In the genomic region with DNA sequence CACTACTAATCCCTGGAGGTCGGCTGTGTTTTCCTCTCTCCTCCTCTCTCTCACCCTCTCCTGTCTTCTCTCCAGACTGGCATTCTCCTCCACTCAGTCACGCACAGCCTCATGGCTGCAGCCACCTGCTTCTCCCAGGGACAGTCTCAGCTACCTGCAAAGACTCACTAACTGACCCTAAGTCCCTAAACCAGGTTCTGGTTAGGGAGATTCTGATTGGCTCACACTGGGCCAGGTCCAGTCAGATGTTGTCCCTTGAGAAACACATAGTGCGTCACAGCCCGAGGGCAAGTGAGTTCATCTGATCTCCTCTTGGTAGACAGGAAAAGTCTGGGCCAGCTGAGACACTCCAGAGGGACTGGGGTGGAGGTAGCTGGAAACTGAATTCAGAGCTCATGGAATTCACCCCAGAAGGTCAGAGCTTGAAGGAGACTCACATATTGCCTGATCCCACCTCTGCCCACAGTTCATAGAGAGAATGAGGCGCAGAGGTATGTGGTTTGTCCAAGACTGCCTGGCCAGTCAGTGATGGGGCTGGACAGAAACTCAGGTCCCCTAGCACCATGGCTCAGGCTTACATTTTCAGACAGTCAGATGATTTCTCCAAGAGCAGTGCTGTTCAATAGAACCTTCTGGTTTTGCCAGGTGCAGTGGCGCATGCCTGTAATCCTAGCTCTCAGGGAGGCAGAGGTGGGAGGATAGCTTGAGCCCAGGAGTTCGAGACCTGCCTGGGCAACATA, we compare ENCODE assay signal across 12 cellular contexts. TPM values are rescaled to one million over a fixed set of nuclear protein-coding genes. Genes with fewer than 3 reads are reported as not detected.
DNase-seq lines count a peak whose midpoint lies in the region; ATAC-seq, FAIRE-seq and TF ChIP-seq lines count a peak whose summit lies in the region.
"Had no signal": no experiment of that assay in that cellular context is flagged by ENCODE, and none has a peak within 500 bp of the region (broad histone marks: within the 10 kb centered on the region; RNA-seq: fewer than 3 reads in every experiment).

No MANE protein-coding gene starts in this region.

- TF ChIP-seq EP300 in ovary (IDR thresholded peaks at IDR 0.05): no peak

- in situ Hi-C loops in SK-MEL-5 (cut with HindIII; ENCODE audit: low pct_unique_long_range_greater_than_20kb, low sequenced_read_pairs): no loop called here

- TF ChIP-seq POLR2A in heart left ventricle (IDR thresholded peaks at IDR 0.05): no peak
- no peak for TF ChIP-seq POLR2A in ovary (IDR thresholded peaks at IDR 0.05)

- intact Hi-C loops in heart left ventricle (cut with DNase I) (no loop called here), sciatic nerve (cut with DNase I) (no loop called here), ovary (cut with DNase I) (no loop called here)

- H3K9me3 ChIP-seq in heart left ventricle (no peaks in the 10 kb centered on the region), ovary (no peaks in the 10 kb centered on the region)
- H3K9me3 ChIP-seq: colonic mucosa, tibial artery had no signal

- peak overlapping the region in 9 of 12 donors; percentile 1 to 75 (median 43) for H3K27ac ChIP-seq in heart left ventricle
- H3K27ac ChIP-seq in ovary: no peak overlapping the region
- H3K27ac ChIP-seq: colonic mucosa, tibial artery had no signal

- H3K4me1 ChIP-seq in heart left ventricle (peaks cover 0 to 21% (median 12%) of the 10 kb centered on the region in 12 donors), ovary (ENCODE audit: insufficient read depth) (no peaks in the 10 kb centered on the region)
- H3K4me1 ChIP-seq: colonic mucosa, tibial artery had no signal

- no peak for FAIRE-seq in GM19239 (lab: Jason Lieb, UNC)

- 52 to 64% (median 57%) methylated on average over 7 of the region's 7 CpGs for WGBS in heart left ventricle, 4 donors
- WGBS in ovary, 3 donors: 70% methylated on average over 7 of the region's 7 CpGs

- DNase-seq in GM03348 (ENCODE audit: low spot score) (peak; percentile 34), SK-MEL-5 (ENCODE audit: low read depth, low spot score) (peak; percentile 78), heart left ventricle (peak; percentile 65 to 81 (median 73)), sciatic nerve (ENCODE audit: low spot score) (no peak), GM19239 (ENCODE audit: insufficient read length, low spot score) (no peak), ovary (no peak)
- DNase-seq: activated effector memory CD4-positive, alpha-beta T cell treated with anti-CD3 and anti-CD28 coated beads, Interleukin-2, amount 50 U/mL, for 16 hours; colonic mucosa; naive thymus-derived CD8-positive, alpha-beta T cell had no signal

- H3K36me3 ChIP-seq in heart left ventricle (no peaks in the 10 kb centered on the region), ovary (no peaks in the 10 kb centered on the region)
- H3K36me3 ChIP-seq: colonic mucosa, tibial artery had no signal

- H3K27me3 ChIP-seq in heart left ventricle: no peaks in the 10 kb centered on the region
- no peaks in the 10 kb centered on the region for H3K27me3 ChIP-seq in ovary
- H3K27me3 ChIP-seq: colonic mucosa had no signal

- H3K4me3 ChIP-seq in heart left ventricle (no peak overlapping the region), ovary (no peak overlapping the region)
- H3K4me3 ChIP-seq: colonic mucosa, tibial artery had no signal

- peak; percentile 84 to 97 (median 96) for ATAC-seq in heart left ventricle
- ATAC-seq in sciatic nerve: peak; percentile 94
- ATAC-seq in GM21381 (IDR thresholded peaks at IDR 0.05; ENCODE audit: unreplicated experiment): no peak
- ATAC-seq in HG02981 (IDR thresholded peaks at IDR 0.05; ENCODE audit: unreplicated experiment): no peak
- ATAC-seq: naive thymus-derived CD8-positive, alpha-beta T cell had no signal

- TF ChIP-seq CTCF in heart left ventricle (IDR thresholded peaks at IDR 0.05) (no peak), ovary (IDR thresholded peaks at IDR 0.05) (no peak)

RNA-seq across cellular contexts. Expression of a gene that starts 40.4 kb away (rescaled TPM):
- total RNA-seq in SK-MEL-5 (2014; rRNA removed; shearing (Covaris generic)): 1,891 and 1,988 TPM in 2 replicates
- polyA plus RNA-seq in SK-MEL-5 (2015; cell fraction: cytosol; rRNA removed): 1,156 and 1,453 TPM in 2 replicates
- polyA plus RNA-seq in SK-MEL-5 (2015; cell fraction: nucleus; rRNA removed): 317 and 370 TPM in 2 replicates
- total RNA-seq in heart left ventricle (100 to 1,000 TPM; 341 to 789 (median 680) TPM), sciatic nerve (1,008 TPM), ovary (1,000 to 10,000 TPM; 1,656 to 2,751 (median 1,969) TPM)
- polyA plus RNA-seq in heart left ventricle (1,000 to 10,000 TPM; 1,580 to 2,009 TPM), ovary (1,000 to 10,000 TPM; 4,158 to 5,066 TPM)

Comparison
In these comparisons a context has a peak if more than half of its experiments do, and no peak if none do; other contexts are left out.
1. DNase-seq: peak in GM03348 (single experiment), SK-MEL-5 (single experiment) and heart left ventricle (5 of 5); none in sciatic nerve (single experiment), GM19239 (single experiment) and ovary (0 of 5).
2. ATAC-seq: peak in heart left ventricle (4 of 4) and sciatic nerve (single experiment); none in GM21381 (single experiment) and HG02981 (single experiment).
3. H3K27ac ChIP-seq: peak in heart left ventricle (9 of 12); none in ovary (0 of 2).